In genomic region chr1:189175889-189176288, GRCh38 we compare ENCODE assay signal across 8 cellular contexts.
"Had no signal": no experiment of that assay in that cellular context is flagged by ENCODE, and none has a peak within 500 bp of the region (broad histone marks: within the 10 kb centered on the region; RNA-seq: fewer than 3 reads in every experiment).

No MANE protein-coding gene starts in this region.

- H3K9ac ChIP-seq: GM23248 had no signal

- H3K27ac ChIP-seq: GM23248, HL-60 had no signal

- ATAC-seq: HCT116, HepG2 had no signal

- DNase-seq: GM23248, GOT3, H7, HFFc6 had no signal

- H3K9me3 ChIP-seq: HAP-1 had no signal

- H2AFZ ChIP-seq: GM23248 had no signal

- H3K4me3 ChIP-seq: GM23248, HAP-1 had no signal

- H3K36me3 ChIP-seq: HAP-1 had no signal
